Comparison of ENCODE assay signal across 23 cellular contexts in genomic region chr3:192641911-192642310, GRCh38.
"Had no signal": no experiment of that assay in that cellular context is flagged by ENCODE, and none has a peak within 500 bp of the region (broad histone marks: within the 10 kb centered on the region; RNA-seq: fewer than 3 reads in every experiment).

No MANE protein-coding gene starts in this region.

- H3K27ac ChIP-seq: neural progenitor cell, ovary, parathyroid adenoma, psoas muscle, right lobe of liver, sigmoid colon, stomach, thoracic aorta, thyroid gland, tibial nerve, upper lobe of left lung, vagina had no signal

- ATAC-seq: natural killer cell; psoas muscle; right lobe of liver; stimulated activated effector memory CD8-positive, alpha-beta T cell treated with anti-CD3 and anti-CD28 coated beads, Interleukin-12 subunit alpha, Interleukin-12 subunit beta, amount 100 ng/mL, for 72 hours; stimulated activated naive B cell treated with anti-CD40 and anti-IgM and Interleukin-4, amounts not matched to agents 10 μg/mL and 1 μg/mL and 100 μg/mL, for 72 hours had no signal

- H3K9me3 ChIP-seq: ovary, psoas muscle, right lobe of liver, sigmoid colon, stomach, thoracic aorta, thyroid gland, tibial nerve, upper lobe of left lung, vagina had no signal

- DNase-seq: natural killer cell; occipital lobe; ovary; right lobe of liver; sigmoid colon; small intestine; stimulated activated CD4-positive, alpha-beta T cell treated with anti-CD3 and anti-CD28 coated beads, Interleukin-15, amount 100 ng/mL, for 24 hours; stimulated activated CD4-positive, alpha-beta T cell treated with anti-CD3 and anti-CD28 coated beads, Interleukin-2, amount 100 ng/mL, for 24 hours; stimulated activated CD4-positive, alpha-beta T cell treated with anti-CD3 and anti-CD28 coated beads, Interleukin-2, amount 100 ng/mL, for 48 hours; stimulated activated CD4-positive, alpha-beta T cell treated with anti-CD3 and anti-CD28 coated beads, Interleukin-4, amount 100 ng/mL, for 24 hours; stimulated activated naive B cell treated with anti-CD40 and anti-IgM and Interleukin-4, amounts not matched to agents 10 μg/mL and 1 μg/mL and 100 μg/mL, for 72 hours; stimulated activated naive CD4-positive, alpha-beta T cell treated with Interleukin-2 at 50 U/mL for 16 hours; stomach; trophoblast cell; upper lobe of left lung had no signal

- H3K4me1 ChIP-seq: neural progenitor cell, parathyroid adenoma, psoas muscle, right lobe of liver, sigmoid colon, stomach, thyroid gland, tibial nerve, upper lobe of left lung, vagina had no signal

- H3K4me3 ChIP-seq: neural progenitor cell, ovary, psoas muscle, right lobe of liver, sigmoid colon, stomach, thoracic aorta, thyroid gland, tibial nerve, upper lobe of left lung, vagina had no signal

- H3K27me3 ChIP-seq: neural progenitor cell, ovary, right lobe of liver, sigmoid colon, stomach, tibial nerve, upper lobe of left lung, vagina had no signal

- H3K36me3 ChIP-seq: neural progenitor cell, ovary, right lobe of liver, sigmoid colon, stomach, thoracic aorta, thyroid gland, tibial nerve, upper lobe of left lung, vagina had no signal
